In the genomic region with DNA sequence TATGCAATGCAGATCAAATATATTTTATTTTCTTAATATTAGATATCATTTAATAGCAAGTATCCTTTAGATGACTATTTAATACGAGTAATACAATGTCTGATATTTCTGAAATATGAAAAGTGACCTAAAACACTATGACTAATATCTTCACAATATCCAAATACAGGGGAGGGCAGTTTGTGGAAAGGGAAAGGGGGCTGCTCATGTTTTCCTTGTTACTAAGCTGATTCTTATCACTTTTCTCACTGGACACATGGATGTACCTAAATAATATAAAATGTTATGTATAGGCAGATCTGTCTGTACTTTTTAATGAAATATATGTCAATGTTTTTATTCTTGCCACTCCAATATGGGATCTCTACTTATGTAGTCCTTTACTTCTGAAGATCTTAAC, we compare ENCODE assay signal across 31 cellular contexts.
"Had no signal": no experiment of that assay in that cellular context is flagged by ENCODE, and none has a peak within 500 bp of the region (broad histone marks: within the 10 kb centered on the region; RNA-seq: fewer than 3 reads in every experiment).

No MANE protein-coding gene starts in this region.

- H3K27me3 ChIP-seq: adrenal gland, ascending aorta, body of pancreas, brain microvascular endothelial cell, breast epithelium, cardiac muscle cell had no signal

- H3K4me3 ChIP-seq: adrenal gland, ascending aorta, body of pancreas, breast epithelium, cardiac muscle cell had no signal

- H3K27ac ChIP-seq: adrenal gland, ascending aorta, body of pancreas, brain microvascular endothelial cell, breast epithelium, cardiac muscle cell had no signal

- DNase-seq: activated effector memory CD4-positive, alpha-beta T cell treated with anti-CD3 and anti-CD28 coated beads, Interleukin-2, amount 50 U/mL, for 16 hours; activated effector memory CD4-positive, alpha-beta T cell treated with Interleukin-2 at 50 U/mL for 16 hours; activated gamma-delta T cell; activated gamma-delta T cell treated with Interleukin-2 at 50 U/mL for 16 hours; activated naive CD4-positive, alpha-beta T cell; activated naive CD4-positive, alpha-beta T cell treated with anti-CD3 and anti-CD28 coated beads for 36 hours; activated naive CD4-positive, alpha-beta T cell treated with anti-CD3 and anti-CD28 coated beads, Interleukin-2, amount 10 ng/mL, durations not matched to agents 7 days and 5 days; activated naive CD4-positive, alpha-beta T cell treated with anti-CD3 and anti-CD28 coated beads, Interleukin-2, amount 50 U/mL, for 16 hours; activated naive CD4-positive, alpha-beta T cell treated with Interleukin-2 at 50 U/mL for 16 hours; activated naive CD8-positive, alpha-beta T cell treated with anti-CD3 and anti-CD28 coated beads for 36 hours; activated naive CD8-positive, alpha-beta T cell treated with anti-CD3 and anti-CD28 coated beads, Interleukin-2, amount 10 ng/mL, durations not matched to agents 7 days and 5 days; activated naive CD8-positive, alpha-beta T cell treated with anti-CD3 and anti-CD28 coated beads, Interleukin-2, amount 50 U/mL, for 24 hours; activated T-cell treated with anti-CD3 and anti-CD28 coated beads, Interleukin-2, amount 50 U/mL, for 24 hours; activated T-cell treated with anti-CD3 and anti-CD28 coated beads, Interleukin-2, amount 50 U/mL, for 4 hours; activated T-cell treated with anti-CD3 and anti-CD28 coated beads, Interleukin-2, amount 50 U/mL, for 48 hours; activated T-cell treated with anti-CD3 and anti-CD28 coated beads, Interleukin-2, amount 50 U/mL, for 72 hours; adrenal gland; amniotic stem cell; amygdala; anterior cingulate cortex; aorta; body of pancreas; brain microvascular endothelial cell; caudate nucleus; central memory CD4-positive, alpha-beta T cell; cerebellar nuclear complex had no signal

- H3K9me3 ChIP-seq: adrenal gland, ascending aorta, body of pancreas, breast epithelium had no signal

- H3K36me3 ChIP-seq: adrenal gland, ascending aorta, brain microvascular endothelial cell, cardiac muscle cell had no signal

- ATAC-seq: activated naive CD4-positive, alpha-beta T cell treated with anti-CD3 and anti-CD28 coated beads, Interleukin-2, amount 50 U/mL, for 72 hours; activated naive CD8-positive, alpha-beta T cell treated with anti-CD3 and anti-CD28 coated beads, Interleukin-2, amount 50 U/mL, for 24 hours; activated T-cell treated with anti-CD3 and anti-CD28 coated beads, Interleukin-2, amount 50 U/mL, for 4 hours; activated T-cell treated with anti-CD3 and anti-CD28 coated beads, Interleukin-2, amount 50 U/mL, for 72 hours; activated T-helper 17 cell treated with anti-CD3 and anti-CD28 coated beads, Interleukin-2, amount 50 U/mL, for 72 hours; body of pancreas had no signal

- H3K4me1 ChIP-seq: adrenal gland, ascending aorta, body of pancreas, breast epithelium had no signal
